In genomic region chr9:2414465-2414864, GRCh38 we compare ENCODE assay signal across 16 cellular contexts.
"Had no signal": no experiment of that assay in that cellular context is flagged by ENCODE, and none has a peak within 500 bp of the region (broad histone marks: within the 10 kb centered on the region; RNA-seq: fewer than 3 reads in every experiment).

No MANE protein-coding gene starts in this region.

- H3K36me3 ChIP-seq: esophagus squamous epithelium, upper lobe of left lung had no signal

- H3K27ac Mint-ChIP-seq: activated CD4-positive, alpha-beta T cell treated with anti-CD3 and anti-CD28 coated beads, Interleukin-2, amount 10 ng/mL, durations not matched to agents 24 days and 14 days; activated T-helper 1 cell treated with anti-CD3 and anti-CD28 coated beads, Interleukin-12 subunit alpha, Interleukin-12 subunit beta, Interleukin-2, Interleukin-4 antibody, amounts not matched to agents 30 ng/mL and 10 ng/mL and 1 ng/mL, durations not matched to agents 14 hours and 24 hours and 36 hours; progenitor cell of endocrine pancreas; T-helper 1 cell treated with Interleukin-12 subunit alpha and Interleukin-12 subunit beta and Interleukin-4 antibody, amounts not matched to agents 30 μg/mL and 1 μg/mL, for 36 hours; WTC11 had no signal

- H3K4me1 ChIP-seq: upper lobe of left lung had no signal

- DNase-seq: activated CD4-positive, alpha-beta T cell treated with anti-CD3 and anti-CD28 coated beads, Interleukin-2, amount 10 ng/mL, durations not matched to agents 24 days and 14 days; activated naive CD4-positive, alpha-beta T cell treated with Interleukin-2 at 50 U/mL for 16 hours; esophagus squamous epithelium; foreskin melanocyte; head of caudate nucleus; right cardiac atrium; stimulated activated CD4-positive, alpha-beta T cell treated with anti-CD3 and anti-CD28 coated beads, Interleukin-1b, Interleukin-23, amount 100 ng/mL, for 48 hours; stimulated activated naive CD4-positive, alpha-beta T cell; substantia nigra; upper lobe of left lung had no signal

- H3K9me3 Mint-ChIP-seq: activated CD4-positive, alpha-beta T cell treated with anti-CD3 and anti-CD28 coated beads, Interleukin-2, amount 10 ng/mL, durations not matched to agents 24 days and 14 days; activated T-helper 1 cell treated with anti-CD3 and anti-CD28 coated beads, Interleukin-12 subunit alpha, Interleukin-12 subunit beta, Interleukin-2, Interleukin-4 antibody, amounts not matched to agents 30 ng/mL and 10 ng/mL and 1 ng/mL, durations not matched to agents 14 hours and 24 hours and 36 hours; T-helper 1 cell treated with Interleukin-12 subunit alpha and Interleukin-12 subunit beta and Interleukin-4 antibody, amounts not matched to agents 30 μg/mL and 1 μg/mL, for 36 hours had no signal

- H3K36me3 Mint-ChIP-seq: brain had no signal

- FAIRE-seq: islet of Langerhans had no signal

- ATAC-seq: WTC11 had no signal

- H3K27me3 ChIP-seq: esophagus squamous epithelium, upper lobe of left lung had no signal

- H3K9me3 ChIP-seq: esophagus squamous epithelium, upper lobe of left lung had no signal

- H3K27ac ChIP-seq: esophagus squamous epithelium, upper lobe of left lung had no signal

- H3K4me3 ChIP-seq: esophagus squamous epithelium, upper lobe of left lung had no signal
